ENCODE assay signal across 11 cellular contexts in genomic region chr6:167350322-167350721, GRCh38. TPM values are rescaled to one million over a fixed set of nuclear protein-coding genes. Genes with fewer than 3 reads are reported as not detected.
DNase-seq lines count a peak whose midpoint lies in the region; ATAC-seq and TF ChIP-seq lines count a peak whose summit lies in the region.
"Had no signal": no experiment of that assay in that cellular context is flagged by ENCODE, and none has a peak within 500 bp of the region (broad histone marks: within the 10 kb centered on the region; RNA-seq: fewer than 3 reads in every experiment).

No MANE protein-coding gene starts in this region.

- H3K4me1 ChIP-seq in mucosa of descending colon (ENCODE audit: low read depth) (peaks cover 11% of the 10 kb centered on the region), upper lobe of right lung (peaks cover 9% of the 10 kb centered on the region)

- H3K36me3 ChIP-seq in mucosa of descending colon (ENCODE audit: low read depth) (no peaks in the 10 kb centered on the region), upper lobe of right lung (no peaks in the 10 kb centered on the region)

- H3K4me3 ChIP-seq in astrocyte of the cerebellum (ENCODE audit: low read depth, low read length) (peak overlapping the region; percentile 45), mucosa of descending colon (no peak overlapping the region), upper lobe of right lung (peak overlapping the region; percentile 52)

- ATAC-seq in Right ventricle myocardium inferior (peak; percentile 20), mucosa of descending colon (peak; percentile 29), upper lobe of right lung (peak; percentile 27), GM21717 (IDR thresholded peaks at IDR 0.05; ENCODE audit: unreplicated experiment) (no peak), HG03135 (IDR thresholded peaks at IDR 0.05; ENCODE audit: unreplicated experiment) (no peak)

- no peaks in the 10 kb centered on the region for H3K27me3 ChIP-seq in upper lobe of right lung

- in situ Hi-C loops in astrocyte of the cerebellum (cut with HindIII; ENCODE audit: low sequenced_read_pairs), result no loop called here

- DNase-seq in Right ventricle myocardium inferior (ENCODE audit: missing footprints), result no peak
- DNase-seq in cardiac septum (ENCODE audit: low spot score), result no peak
- DNase-seq in astrocyte of the cerebellum (ENCODE audit: low read depth), result no peak
- DNase-seq in mucosa of descending colon, result peak in 2 of 3 donors; percentile 15 to 39
- DNase-seq in upper lobe of right lung, result no peak
- DNase-seq in NCI-H524 treated with DMSO at 0.1 percent for 48 hours (lab: John Stamatoyannopoulos, UW), result no peak
- DNase-seq: IMR-90 had no signal

- intact Hi-C loops in Right ventricle myocardium inferior (cut with DNase I), result no loop called here
- intact Hi-C loops in cardiac septum (cut with DNase I), result no loop called here
- intact Hi-C loops in mucosa of descending colon (cut with DNase I, micrococcal nuclease), result no loop called here
- intact Hi-C loops in upper lobe of right lung (cut with DNase I), result no loop called here

- H3K27ac ChIP-seq in upper lobe of right lung, result peak overlapping the region; percentile 72

- no peak for TF ChIP-seq CTCF in astrocyte of the cerebellum (IDR thresholded peaks at IDR 0.05; ENCODE audit: low read depth, low read length, missing control alignments)
- no peak for TF ChIP-seq CTCF in mucosa of descending colon (IDR thresholded peaks at IDR 0.05)
- TF ChIP-seq CTCF in upper lobe of right lung (IDR thresholded peaks at IDR 0.05), result no peak

- H3K9me3 ChIP-seq in mucosa of descending colon (peaks cover 3% of the 10 kb centered on the region), upper lobe of right lung (no peaks in the 10 kb centered on the region)

RNA-seq across cellular contexts. Expression of gene TTLL2, which starts 25.4 kb away (rescaled TPM):
- total RNA-seq in Right ventricle myocardium inferior (not detected), cardiac septum (not detected), mucosa of descending colon (not detected), upper lobe of right lung (not detected)
- total RNA-seq: IMR-90, mesenteric fat pad, SK-MEL-5 had no signal

RNA-seq across cellular contexts. Expression of gene UNC93A, which starts 59.2 kb away (rescaled TPM):
- total RNA-seq in Right ventricle myocardium inferior, result not detected
- not detected for total RNA-seq in cardiac septum
- total RNA-seq in mucosa of descending colon, result 1 to 10 TPM in 1 of 3 donors, not detected in 2; 2.1 TPM
- not detected for total RNA-seq in upper lobe of right lung
- total RNA-seq: IMR-90, mesenteric fat pad, SK-MEL-5 had no signal

Comparison
In these comparisons a context has a peak if more than half of its experiments do, and no peak if none do; other contexts are left out.
1. ATAC-seq: peak in Right ventricle myocardium inferior (single experiment), mucosa of descending colon (single experiment) and upper lobe of right lung (single experiment); none in GM21717 (single experiment) and HG03135 (single experiment).
2. DNase-seq: peak in mucosa of descending colon (2 of 3); none in Right ventricle myocardium inferior (single experiment), cardiac septum (single experiment), astrocyte of the cerebellum (single experiment), upper lobe of right lung (single experiment) and NCI-H524 treated with DMSO at 0.1 percent for 48 hours (single experiment).